Comparison of ENCODE assay signal across 17 cellular contexts in the genomic region with DNA sequence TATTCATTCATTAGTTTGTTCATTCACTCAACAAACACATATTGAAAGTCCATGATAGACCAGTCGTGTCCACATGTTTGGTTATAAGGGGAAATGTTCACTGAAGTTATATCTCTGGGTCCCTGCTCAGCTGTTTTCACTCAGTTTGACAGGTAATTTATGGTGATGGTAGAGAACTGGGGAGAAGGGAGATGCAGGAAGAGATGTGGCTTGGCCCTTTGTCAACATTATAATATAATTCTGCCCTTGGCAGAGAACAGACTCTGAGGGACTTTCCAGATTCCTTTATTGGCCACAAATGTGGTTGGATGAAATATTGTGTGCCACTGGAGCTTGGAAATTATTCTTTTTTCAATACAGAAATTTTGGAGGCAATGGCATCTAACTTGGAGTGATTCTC. TPM values are rescaled to one million over a fixed set of nuclear protein-coding genes. Genes with fewer than 3 reads are reported as not detected.
DNase-seq lines count a peak whose midpoint lies in the region; ATAC-seq and TF ChIP-seq lines count a peak whose summit lies in the region.
"Had no signal": no experiment of that assay in that cellular context is flagged by ENCODE, and none has a peak within 500 bp of the region (broad histone marks: within the 10 kb centered on the region; RNA-seq: fewer than 3 reads in every experiment).

No MANE protein-coding gene starts in this region.

- H3K27me3 Mint-ChIP-seq in endodermal cell (ENCODE audit: insufficient read depth), result no peaks in the 10 kb centered on the region
- H3K27me3 Mint-ChIP-seq: activated T-helper 17 cell treated with anti-CD3 and anti-CD28 coated beads, Interleukin-2, amount 50 U/mL, for 72 hours had no signal

- H3K9ac ChIP-seq in endodermal cell (ENCODE audit: extremely low read depth, low read length, poor library complexity, severe bottlenecking), result no peak overlapping the region
- H3K9ac ChIP-seq: BLaER1 had no signal

- H3K4me1 Mint-ChIP-seq in endodermal cell, result peaks cover 26% of the 10 kb centered on the region

- H3K9me3 ChIP-seq in endodermal cell (ENCODE audit: control insufficient read depth, low read length), result no peaks in the 10 kb centered on the region
- H3K9me3 ChIP-seq: BLaER1 had no signal

- H3K4me3 Mint-ChIP-seq in endodermal cell, result no peak overlapping the region
- H3K4me3 Mint-ChIP-seq: activated T-helper 17 cell treated with anti-CD3 and anti-CD28 coated beads, Interleukin-2, amount 50 U/mL, for 72 hours had no signal

- H3K4me3 ChIP-seq in cardiac fibroblast (replicated peaks in 1 of 2; ENCODE audit: low read depth in 2 of 2, low read length in 2 of 2) (no peak overlapping the region), endodermal cell (ENCODE audit: low read length) (no peak overlapping the region)
- H3K4me3 ChIP-seq: BLaER1, coronary artery, hepatocyte had no signal

- H3K27ac Mint-ChIP-seq in endodermal cell, result no peak overlapping the region
- H3K27ac Mint-ChIP-seq: activated T-helper 17 cell treated with anti-CD3 and anti-CD28 coated beads, Interleukin-2, amount 50 U/mL, for 72 hours had no signal

- peak; percentile 1 for DNase-seq in Caki2 (ENCODE audit: low read depth)
- DNase-seq in LHCN-M2 (ENCODE audit: low read depth), result peak; percentile 74
- DNase-seq in cardiac fibroblast (ENCODE audit: low read depth in 2 of 2), result peak; percentile 52 to 66
- peak; percentile 35 to 40 for DNase-seq in lung microvascular endothelial cell (ENCODE audit: low read depth in 2 of 2)
- DNase-seq in NCI-H69 (lab: John Stamatoyannopoulos, UW), result no peak
- no peak for DNase-seq in MV-4-11 (lab: John Stamatoyannopoulos, UW)
- DNase-seq in endodermal cell, result no peak
- DNase-seq: amygdala; left cardiac atrium; NCI-H1436 treated with DMSO at 0.1 percent for 48 hours; stimulated activated CD4-positive, alpha-beta T cell treated with anti-CD3 and anti-CD28 coated beads, Interleukin-4, amount 100 ng/mL, for 1 hour; T-helper 1 cell had no signal

- TF ChIP-seq CTCF in cardiac fibroblast (IDR thresholded peaks at IDR 0.05; ENCODE audit: low read depth, low read length) (no peak), endodermal cell (conservative IDR thresholded peaks at IDR 0.05) (no peak)

- in situ Hi-C loops in Caki2 (cut with HindIII; ENCODE audit: low pct_unique_long_range_greater_than_20kb, low sequenced_read_pairs), result no loop called here

- no peaks in the 10 kb centered on the region for H3K27me3 ChIP-seq in endodermal cell (ENCODE audit: control insufficient read depth, insufficient read depth, low read length, poor library complexity, severe bottlenecking)
- H3K27me3 ChIP-seq: BLaER1, hepatocyte had no signal

- ATAC-seq in HG03521 (IDR thresholded peaks at IDR 0.05; ENCODE audit: unreplicated experiment), result no peak
- ATAC-seq: activated T-helper 17 cell treated with anti-CD3 and anti-CD28 coated beads, Interleukin-2, amount 50 U/mL, for 72 hours; left cardiac atrium had no signal

- H3K9me3 Mint-ChIP-seq in endodermal cell, result no peaks in the 10 kb centered on the region
- H3K9me3 Mint-ChIP-seq: activated T-helper 17 cell treated with anti-CD3 and anti-CD28 coated beads, Interleukin-2, amount 50 U/mL, for 72 hours had no signal

- no peak overlapping the region for H3K27ac ChIP-seq in endodermal cell (ENCODE audit: low read depth, low read length)
- H3K27ac ChIP-seq: BLaER1, coronary artery, hepatocyte had no signal

- H3K4me1 ChIP-seq in endodermal cell (ENCODE audit: control insufficient read depth, insufficient read depth, low read length), result peaks cover 3% of the 10 kb centered on the region

- whole genome bisulfite sequencing in endodermal cell (ENCODE audit: insufficient coverage in 1 of 2, insufficient read length in 1 of 2), 2 experiments, result 92% methylated on average over 1 of the region's 1 CpG; no CpG with 5 or more reads in 1 of the 2 experiments

- H3K36me3 ChIP-seq in endodermal cell (ENCODE audit: control insufficient read depth, insufficient read depth, low read length), result no peaks in the 10 kb centered on the region
- H3K36me3 ChIP-seq: BLaER1 had no signal

- no peaks in the 10 kb centered on the region for H3K36me3 Mint-ChIP-seq in endodermal cell (ENCODE audit: low read depth)

RNA-seq across cellular contexts. Expression of gene OSTC, which starts 50.0 kb away (rescaled TPM):
- 72.8 and 85.6 TPM in 2 replicates for total RNA-seq in Caki2 (2014; rRNA removed; shearing (Covaris generic); ENCODE audit: low replicate concordance)
- total RNA-seq in LHCN-M2 (2014; rRNA removed), result 179 and 240 TPM in 2 replicates
- polyA plus RNA-seq in LHCN-M2 (2012), result 180 TPM
- total RNA-seq in lung microvascular endothelial cell, result 190 and 221 TPM in 2 replicates
- total RNA-seq in endodermal cell, result 100 to 1,000 TPM; 195 to 215 TPM
- 216 TPM for polyA plus RNA-seq in endodermal cell (2013, experiment 1 of 2)
- 206 TPM for polyA plus RNA-seq in endodermal cell (2013, experiment 2 of 2)

Comparison
In these comparisons a context has a peak if more than half of its experiments do, and no peak if none do; other contexts are left out.
1. DNase-seq: peak in Caki2 (single experiment), LHCN-M2 (single experiment), cardiac fibroblast (2 of 2) and lung microvascular endothelial cell (2 of 2); none in NCI-H69 (single experiment), MV-4-11 (single experiment) and endodermal cell (single experiment).